12 cellular contexts compared by ENCODE assay signal in genomic region chr7:26891400-26892355, GRCh38. TPM values are rescaled to one million over a fixed set of nuclear protein-coding genes. Genes with fewer than 3 reads are reported as not detected.
DNase-seq lines count a peak whose midpoint lies in the region; ATAC-seq, FAIRE-seq and TF ChIP-seq lines count a peak whose summit lies in the region.
"Had no signal": no experiment of that assay in that cellular context is flagged by ENCODE, and none has a peak within 500 bp of the region (broad histone marks: within the 10 kb centered on the region; RNA-seq: fewer than 3 reads in every experiment).

No MANE protein-coding gene starts in this region.

- DNase-seq in RCC 7860 (ENCODE audit: low spot score) (peak; percentile 95), trophoblast cell (no peak), psoas muscle (no peak)
- DNase-seq in CD8-positive, alpha-beta memory T cell = no peak
- DNase-seq in stimulated activated naive CD8-positive, alpha-beta T cell treated with anti-CD3 and anti-CD28 coated beads, Interleukin-15, amount 100 ng/mL, for 72 hours = no peak
- DNase-seq: activated naive CD4-positive, alpha-beta T cell; glutamatergic neuron; mesendoderm had no signal

- H3K27ac Mint-ChIP-seq in CD8-positive, alpha-beta memory T cell = peak overlapping the region in 1 of 8 donors; percentile 21
- no peak overlapping the region for H3K27ac Mint-ChIP-seq in stimulated activated naive CD8-positive, alpha-beta T cell treated with anti-CD3 and anti-CD28 coated beads, Interleukin-15, amount 100 ng/mL, for 72 hours

- no peaks in the 10 kb centered on the region for H3K9me3 Mint-ChIP-seq in CD8-positive, alpha-beta memory T cell
- H3K9me3 Mint-ChIP-seq in stimulated activated naive CD8-positive, alpha-beta T cell treated with anti-CD3 and anti-CD28 coated beads, Interleukin-15, amount 100 ng/mL, for 72 hours = no peaks in the 10 kb centered on the region

- CTCF ChIA-PET in CD8-positive, alpha-beta memory T cell (lab: Charles Lee) = no interaction called here

- H3K4me1 Mint-ChIP-seq in CD8-positive, alpha-beta memory T cell = no peaks in the 10 kb centered on the region
- no peaks in the 10 kb centered on the region for H3K4me1 Mint-ChIP-seq in stimulated activated naive CD8-positive, alpha-beta T cell treated with anti-CD3 and anti-CD28 coated beads, Interleukin-15, amount 100 ng/mL, for 72 hours

- no peak overlapping the region for H3K23ac ChIP-seq in trophoblast cell (ENCODE audit: low read length)

- H3K27me3 ChIP-seq in skeletal muscle satellite cell (ENCODE audit: control insufficient read depth, insufficient read depth, low read length) (no peaks in the 10 kb centered on the region), trophoblast cell (ENCODE audit: insufficient read depth, low read length) (no peaks in the 10 kb centered on the region), psoas muscle (ENCODE audit: insufficient read depth in 3 of 3, low read length in 2 of 3) (peaks cover 0 to 5% (median 0%) of the 10 kb centered on the region in 3 donors)
- no peaks in the 10 kb centered on the region for H3K27me3 ChIP-seq in CD8-positive, alpha-beta memory T cell (ENCODE audit: insufficient read depth, low read length, poor library complexity, severe bottlenecking)

- no peak overlapping the region for H3K18ac ChIP-seq in trophoblast cell (ENCODE audit: low read length)

- POLR2A ChIA-PET in CD8-positive, alpha-beta memory T cell (lab: Charles Lee) = no interaction called here

- H3K4me3 ChIP-seq in skeletal muscle satellite cell (ENCODE audit: low read length) = peak overlapping the region; percentile 20
- H3K4me3 ChIP-seq in trophoblast cell (ENCODE audit: low read depth, low read length) = no peak overlapping the region
- H3K4me3 ChIP-seq in CD8-positive, alpha-beta memory T cell (ENCODE audit: low read length) = no peak overlapping the region
- H3K4me3 ChIP-seq in psoas muscle = no peak overlapping the region

- H3K36me3 ChIP-seq in skeletal muscle satellite cell (ENCODE audit: insufficient read depth, low read length) = no peaks in the 10 kb centered on the region
- no peaks in the 10 kb centered on the region for H3K36me3 ChIP-seq in trophoblast cell (ENCODE audit: control insufficient read depth in 1 of 2, insufficient read depth in 2 of 2, low read length in 2 of 2)
- no peaks in the 10 kb centered on the region for H3K36me3 ChIP-seq in CD8-positive, alpha-beta memory T cell (ENCODE audit: insufficient read depth, low read length)
- no peaks in the 10 kb centered on the region for H3K36me3 ChIP-seq in psoas muscle (ENCODE audit: insufficient read depth in 1 of 2, low read depth in 1 of 2)

- H3K4ac ChIP-seq in trophoblast cell (ENCODE audit: low read depth, low read length) = no peak overlapping the region

- no peak for TF ChIP-seq CTCF in psoas muscle (IDR thresholded peaks at IDR 0.05)

- no peak overlapping the region for H2AK5ac ChIP-seq in trophoblast cell (ENCODE audit: low read length)

- H3K4me1 ChIP-seq in skeletal muscle satellite cell (ENCODE audit: control insufficient read depth, insufficient read depth, low read length) = peaks cover 13% of the 10 kb centered on the region
- H3K4me1 ChIP-seq in trophoblast cell (ENCODE audit: control insufficient read depth in 1 of 2, insufficient read depth in 2 of 2, low read length in 2 of 2) = no peaks in the 10 kb centered on the region
- H3K4me1 ChIP-seq in CD8-positive, alpha-beta memory T cell (ENCODE audit: insufficient read depth, low read length) = no peaks in the 10 kb centered on the region
- H3K4me1 ChIP-seq in psoas muscle = no peaks in the 10 kb centered on the region

- H4K12ac ChIP-seq in trophoblast cell (ENCODE audit: low read depth, low read length) = no peak overlapping the region

- no peak overlapping the region for H4K91ac ChIP-seq in trophoblast cell (ENCODE audit: low read depth, low read length)

- H3K79me1 ChIP-seq in trophoblast cell (ENCODE audit: low read length) = no peaks in the 10 kb centered on the region

- intact Hi-C loops in psoas muscle (cut with DNase I) = no loop called here

- no peak overlapping the region for H4K8ac ChIP-seq in trophoblast cell (ENCODE audit: low read depth, low read length)

- H3K9me3 ChIP-seq in skeletal muscle satellite cell (replicated peaks; ENCODE audit: low read length) (no peaks in the 10 kb centered on the region), trophoblast cell (ENCODE audit: insufficient read depth, low read depth, low read length) (no peaks in the 10 kb centered on the region), psoas muscle (no peaks in the 10 kb centered on the region)
- no peaks in the 10 kb centered on the region for H3K9me3 ChIP-seq in CD8-positive, alpha-beta memory T cell (ENCODE audit: low read length)

- peaks cover 9 to 31% of the 10 kb centered on the region in 2 donors for H3K27me3 Mint-ChIP-seq in CD8-positive, alpha-beta memory T cell
- H3K27me3 Mint-ChIP-seq in stimulated activated naive CD8-positive, alpha-beta T cell treated with anti-CD3 and anti-CD28 coated beads, Interleukin-15, amount 100 ng/mL, for 72 hours = peaks cover 25% of the 10 kb centered on the region

- H3K4me2 ChIP-seq in skeletal muscle satellite cell (ENCODE audit: low read length) (peak overlapping the region; percentile 51), trophoblast cell (ENCODE audit: low read length) (no peak overlapping the region)

- no peaks in the 10 kb centered on the region for H3K79me2 ChIP-seq in trophoblast cell (ENCODE audit: control insufficient read depth, insufficient read depth, low read length, poor library complexity)

- H2BK120ac ChIP-seq in trophoblast cell (ENCODE audit: insufficient read depth, low read length, poor library complexity) = no peak overlapping the region

- no peak overlapping the region for H2BK12ac ChIP-seq in trophoblast cell (ENCODE audit: low read length)

- H3K9ac ChIP-seq in skeletal muscle satellite cell (ENCODE audit: low read depth, low read length) (no peak overlapping the region), trophoblast cell (ENCODE audit: low read length) (no peak overlapping the region)

- H3K27ac ChIP-seq in trophoblast cell (ENCODE audit: low read depth, low read length) = no peak overlapping the region
- H3K27ac ChIP-seq in CD8-positive, alpha-beta memory T cell (ENCODE audit: low read depth, low read length) = no peak overlapping the region
- no peak overlapping the region for H3K27ac ChIP-seq in psoas muscle

- H2BK5ac ChIP-seq in trophoblast cell (ENCODE audit: low read depth, low read length, poor library complexity) = no peak overlapping the region

- ATAC-seq in GM18907 (IDR thresholded peaks at IDR 0.05; ENCODE audit: unreplicated experiment) (peak; percentile 60), HG02840 (IDR thresholded peaks at IDR 0.05; ENCODE audit: low FRiP score, unreplicated experiment) (peak; percentile 66), psoas muscle (no peak)
- ATAC-seq in stimulated activated naive CD8-positive, alpha-beta T cell treated with anti-CD3 and anti-CD28 coated beads, Interleukin-15, amount 100 ng/mL, for 72 hours = no peak
- ATAC-seq: activated CD4-positive, CD25-positive, alpha-beta regulatory T cell treated with anti-CD3 and anti-CD28 coated beads, Interleukin-2, amount 50 U/mL, for 24 hours had no signal

- FAIRE-seq in RCC 7860 (lab: Jason Lieb, UNC) = peak; percentile 97

- no peak overlapping the region for H2AFZ ChIP-seq in trophoblast cell (ENCODE audit: insufficient read depth, low read length, poor library complexity)

- H3K36me3 Mint-ChIP-seq in CD8-positive, alpha-beta memory T cell = peaks cover 0 to under 1% (median 0%) of the 10 kb centered on the region in 3 donors

- no peak overlapping the region for H3K14ac ChIP-seq in trophoblast cell (ENCODE audit: low read length)

- WGBS in trophoblast cell (ENCODE audit: extremely low coverage, insufficient coverage, insufficient read length) = no CpG with 5 or more reads among the region's 4 CpGs
- WGBS in psoas muscle, 3 donors = 79 to 84% (median 81%) methylated on average over 4 of the region's 4 CpGs

- no peak overlapping the region for H3K4me3 Mint-ChIP-seq in CD8-positive, alpha-beta memory T cell
- H3K4me3 Mint-ChIP-seq in stimulated activated naive CD8-positive, alpha-beta T cell treated with anti-CD3 and anti-CD28 coated beads, Interleukin-15, amount 100 ng/mL, for 72 hours = no peak overlapping the region

RNA-seq across cellular contexts. Expression of gene SKAP2, which starts 27.3 kb away (rescaled TPM):
- 16.2 and 22.1 TPM in 2 replicates for total RNA-seq in skeletal muscle satellite cell (2012; rRNA removed)
- polyA plus RNA-seq in trophoblast cell (2013) = 5.9 TPM in 2 replicates
- total RNA-seq in CD8-positive, alpha-beta memory T cell = 10 to 100 TPM; 11.4 to 13.2 TPM
- 55.2 TPM for polyA plus RNA-seq in CD8-positive, alpha-beta memory T cell
- 10 to 100 TPM in 2 of 4 donors, 1 to 10 TPM in 2; 8.2 to 19.4 (median 10.5) TPM for total RNA-seq in psoas muscle
- 1 to 10 TPM; 3.2 to 9.5 (median 5.6) TPM for polyA plus RNA-seq in psoas muscle

Comparison
In these comparisons a context has a peak if more than half of its experiments do, and no peak if none do; other contexts are left out.
1. ATAC-seq: peak in GM18907 (single experiment) and HG02840 (single experiment); none in stimulated activated naive CD8-positive, alpha-beta T cell treated with anti-CD3 and anti-CD28 coated beads, Interleukin-15, amount 100 ng/mL, for 72 hours (single experiment) and psoas muscle (0 of 4).